Comparison of ENCODE assay signal across 24 cellular contexts in the genomic region with DNA sequence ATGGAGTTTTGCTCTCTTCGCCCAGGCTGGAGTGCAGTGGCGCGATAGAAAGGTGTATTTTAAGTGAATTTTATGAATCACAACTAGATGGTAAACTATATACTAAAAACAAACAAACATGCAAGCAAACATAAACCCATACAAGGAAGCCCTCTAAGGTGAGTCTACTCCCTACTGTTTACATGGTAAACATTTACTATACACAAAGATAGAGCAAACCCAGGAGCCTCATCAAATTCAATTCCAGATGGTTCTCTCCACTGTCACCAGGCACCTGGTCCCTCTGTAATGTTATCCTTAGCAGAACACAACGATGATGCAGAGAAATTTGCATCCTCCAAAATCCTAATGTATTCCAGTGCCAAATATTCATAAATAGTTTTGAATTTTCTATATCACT.
"Had no signal": no experiment of that assay in that cellular context is flagged by ENCODE, and none has a peak within 500 bp of the region (broad histone marks: within the 10 kb centered on the region; RNA-seq: fewer than 3 reads in every experiment).

No MANE protein-coding gene starts in this region.

- ATAC-seq: activated CD4-positive, CD25-positive, alpha-beta regulatory T cell treated with anti-CD3 and anti-CD28 coated beads, Interleukin-2, amount 50 U/mL, for 24 hours; left lung; mucosa of descending colon; natural killer cell treated with Interleukin-12 subunit alpha and Interleukin-12 subunit beta and Interleukin-15 and Interleukin-18, amount 100 ng/mL, for 72 hours; right cardiac atrium had no signal

- H3K4me1 ChIP-seq: colonic mucosa, left lung, testis had no signal

- H3K36me3 ChIP-seq: ascending aorta, cardiac muscle cell, colonic mucosa, left lung, transverse colon, WERI-Rb-1 had no signal

- H3K4me3 ChIP-seq: ascending aorta, cardiac muscle cell, colonic mucosa, left lung, lung, mucosa of descending colon, spleen, testis, transverse colon had no signal

- H3K27me3 ChIP-seq: ascending aorta, cardiac muscle cell, colonic mucosa, left lung, spleen, testis, transverse colon had no signal

- H3K27ac ChIP-seq: ascending aorta, cardiac muscle cell, colonic mucosa, epithelial cell of prostate, left lung, spleen, testis, transverse colon, WERI-Rb-1 had no signal

- DNase-seq: activated CD4-positive, alpha-beta T cell treated with anti-CD3 and anti-CD28 coated beads for 48 hours; activated CD4-positive, alpha-beta T cell treated with anti-CD3 and anti-CD28 coated beads, Interleukin-2, amount 50 U/mL, for 48 hours; activated CD8-positive, alpha-beta memory T cell treated with anti-CD3 and anti-CD28 coated beads for 24 hours; activated effector memory CD4-positive, alpha-beta T cell treated with Interleukin-2 at 50 U/mL for 16 hours; activated naive CD4-positive, alpha-beta T cell treated with Interleukin-2 at 50 U/mL for 16 hours; cerebellar nuclear complex; colonic mucosa; effector CD8-positive, alpha-beta T cell; glutamatergic neuron; left lung; mucosa of descending colon; right cardiac atrium; spleen; stimulated activated naive CD4-positive, alpha-beta T cell treated with Interleukin-2 at 50 U/mL for 16 hours; T1000; testis; transverse colon; WERI-Rb-1 had no signal

- H3K9me3 ChIP-seq: ascending aorta, colonic mucosa, left lung, mucosa of descending colon, spleen, testis, transverse colon had no signal
